In the genomic region with DNA sequence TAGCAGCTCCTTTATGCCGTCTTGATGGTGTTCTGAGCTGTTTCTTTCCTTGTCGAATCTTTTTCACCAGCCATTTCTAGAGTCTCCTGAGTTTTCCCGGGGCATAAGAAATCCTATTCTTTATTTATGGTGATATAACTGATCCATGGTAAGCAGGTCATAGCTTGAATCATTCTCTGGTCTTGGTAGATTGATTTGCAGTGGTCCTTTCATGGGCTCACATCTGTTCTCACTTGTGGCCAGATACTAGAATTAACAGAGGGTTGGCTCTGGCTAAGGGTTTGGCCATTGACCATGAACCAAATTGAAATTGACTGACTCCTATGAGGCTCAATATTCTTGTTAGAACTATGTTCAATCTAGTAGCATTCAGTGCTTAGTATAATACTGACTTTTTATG, we compare ENCODE assay signal across 1 cellular context.
TF ChIP-seq lines count a peak whose summit lies in the region.

No MANE protein-coding gene starts in this region.

TF ChIP-seq in IMR-90, 13 proteins besides CTCF, POLR2A, EP300 and RAD21:
- TF ChIP-seq RFX5 (IDR thresholded peaks at IDR 0.05; ENCODE audit: low read depth, low read length) (no peak), USF2 (IDR thresholded peaks at IDR 0.05; ENCODE audit: low read depth, low read length) (no peak), MAZ (IDR thresholded peaks at IDR 0.05; ENCODE audit: borderline replicate concordance, low read depth, low read length) (no peak), MAFK (IDR thresholded peaks at IDR 0.05; ENCODE audit: low read depth, low read length) (no peak), RCOR1 (IDR thresholded peaks at IDR 0.05; ENCODE audit: insufficient replicate concordance, low read length) (no peak), BHLHE40 (IDR thresholded peaks at IDR 0.05; ENCODE audit: low read depth, low read length) (no peak), MXI1 (IDR thresholded peaks at IDR 0.05; ENCODE audit: borderline replicate concordance, low read depth, low read length) (no peak), CHD1 (IDR thresholded peaks at IDR 0.05; ENCODE audit: low read depth, low read length) (no peak), NFE2L2 (IDR thresholded peaks at IDR 0.05; ENCODE audit: low read depth, low read length) (no peak), SMC3 (IDR thresholded peaks at IDR 0.05; ENCODE audit: low read depth, low read length) (no peak)
- TF ChIP-seq, protein P1, sequence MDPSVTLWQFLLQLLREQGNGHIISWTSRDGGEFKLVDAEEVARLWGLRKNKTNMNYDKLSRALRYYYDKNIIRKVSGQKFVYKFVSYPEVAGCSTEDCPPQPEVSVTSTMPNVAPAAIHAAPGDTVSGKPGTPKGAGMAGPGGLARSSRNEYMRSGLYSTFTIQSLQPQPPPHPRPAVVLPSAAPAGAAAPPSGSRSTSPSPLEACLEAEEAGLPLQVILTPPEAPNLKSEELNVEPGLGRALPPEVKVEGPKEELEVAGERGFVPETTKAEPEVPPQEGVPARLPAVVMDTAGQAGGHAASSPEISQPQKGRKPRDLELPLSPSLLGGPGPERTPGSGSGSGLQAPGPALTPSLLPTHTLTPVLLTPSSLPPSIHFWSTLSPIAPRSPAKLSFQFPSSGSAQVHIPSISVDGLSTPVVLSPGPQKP (IDR thresholded peaks at IDR 0.05; ENCODE audit: borderline replicate concordance, low read depth, low read length) = no peak
